ENCODE assay signal across 8 cellular contexts in the genomic region with DNA sequence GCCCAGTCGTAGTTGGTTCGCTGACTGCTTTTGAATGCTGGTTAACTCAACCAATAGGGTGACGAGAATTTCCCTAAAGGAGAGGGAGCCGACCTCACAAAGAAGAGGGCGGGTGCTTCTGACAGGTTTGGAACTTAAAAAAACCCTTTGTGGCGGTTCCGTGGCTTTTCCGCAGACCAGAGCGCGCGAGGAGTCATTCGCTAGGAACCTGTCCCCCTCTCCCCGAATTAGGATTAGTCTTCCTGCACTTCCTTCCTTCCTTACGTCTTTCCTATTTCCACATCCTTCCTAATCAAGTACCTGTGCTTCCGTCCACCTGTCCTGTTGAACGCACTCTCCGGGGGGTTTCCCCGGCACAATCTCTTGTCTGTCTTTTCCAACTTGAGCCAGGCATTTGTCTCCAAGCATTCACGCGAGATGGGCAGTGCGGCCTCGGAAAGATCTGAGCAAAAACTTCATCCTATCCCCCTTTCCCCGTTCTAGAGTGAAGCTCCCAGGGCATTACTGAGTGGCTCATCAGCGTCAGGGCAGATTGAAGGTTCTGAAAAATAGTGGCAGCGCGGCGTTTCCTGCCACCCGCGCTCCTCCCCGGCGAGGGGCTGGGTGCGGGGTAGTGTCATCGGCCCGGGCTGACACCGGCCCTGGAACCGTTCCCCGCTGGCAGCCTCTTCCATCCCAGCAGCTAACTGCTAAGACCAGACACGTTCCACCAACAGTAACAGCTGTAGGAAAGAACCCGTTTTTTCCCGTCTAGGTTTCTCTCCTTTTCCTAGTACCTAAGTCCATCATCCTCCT. TPM values are rescaled to one million over a fixed set of nuclear protein-coding genes. Genes with fewer than 3 reads are reported as not detected.
DNase-seq lines count a peak whose midpoint lies in the region; ATAC-seq and TF ChIP-seq lines count a peak whose summit lies in the region.

No MANE protein-coding gene starts in this region.

- peaks cover 36% of the 10 kb centered on the region for H3K79me2 ChIP-seq in GM23248 (ENCODE audit: insufficient read depth)

- peak overlapping the region; percentile 93 for H3K4me2 ChIP-seq in GM23248 (ENCODE audit: unreplicated experiment)

- in situ Hi-C loops in GM23248 (cut with MboI): no loop called here

- H3K9me3 Mint-ChIP-seq in activated T-helper 2 cell treated with anti-CD3 and anti-CD28 coated beads, Interferon-gamma antibody, Interleukin-2, Interleukin-4, amounts not matched to agents 10 μg/mL and 5 μg/mL and 100 μg/mL, durations not matched to agents 14 hours and 24 hours and 36 hours: no peaks in the 10 kb centered on the region
- no peaks in the 10 kb centered on the region for H3K9me3 Mint-ChIP-seq in natural killer cell

- peak overlapping the region; percentile 79 for H3K27ac ChIP-seq in GM23248

- 1 to 2% methylated on average over 40 of the region's 40 CpGs for WGBS in GM23248 (ENCODE audit: low coverage in 1 of 2, low lambda C conversion rate in 2 of 2, missing lambda C conversion rate in 2 of 2), 2 experiments

- no peaks in the 10 kb centered on the region for H3K9me3 ChIP-seq in GM23248 (ENCODE audit: low read depth)

- no peaks in the 10 kb centered on the region for H3K27me3 ChIP-seq in GM23248 (replicated peaks; ENCODE audit: insufficient read depth)

- H3K36me3 Mint-ChIP-seq in activated T-helper 2 cell treated with anti-CD3 and anti-CD28 coated beads, Interferon-gamma antibody, Interleukin-2, Interleukin-4, amounts not matched to agents 10 μg/mL and 5 μg/mL and 100 μg/mL, durations not matched to agents 14 hours and 24 hours and 36 hours (ENCODE audit: low read depth): peaks cover 9% of the 10 kb centered on the region
- H3K36me3 Mint-ChIP-seq in natural killer cell: no peaks in the 10 kb centered on the region

- peak; percentile 82 to 92 (median 87) for ATAC-seq in natural killer cell

- H3K9ac ChIP-seq in GM23248: peak overlapping the region; percentile 95

- peak overlapping the region; percentile 93 for H3K4me3 Mint-ChIP-seq in activated T-helper 2 cell treated with anti-CD3 and anti-CD28 coated beads, Interferon-gamma antibody, Interleukin-2, Interleukin-4, amounts not matched to agents 10 μg/mL and 5 μg/mL and 100 μg/mL, durations not matched to agents 14 hours and 24 hours and 36 hours (ENCODE audit: low read depth)
- H3K4me3 Mint-ChIP-seq in natural killer cell: peak overlapping the region; percentile 95

- H3K27me3 Mint-ChIP-seq in activated T-helper 2 cell treated with anti-CD3 and anti-CD28 coated beads, Interferon-gamma antibody, Interleukin-2, Interleukin-4, amounts not matched to agents 10 μg/mL and 5 μg/mL and 100 μg/mL, durations not matched to agents 14 hours and 24 hours and 36 hours (ENCODE audit: low read depth): no peaks in the 10 kb centered on the region
- H3K27me3 Mint-ChIP-seq in natural killer cell (ENCODE audit: low read depth in 2 of 2): peaks cover 0 to 3% of the 10 kb centered on the region in 2 donors

- no peaks in the 10 kb centered on the region for H3K9me2 ChIP-seq in GM23248 (ENCODE audit: insufficient read depth)

- H3F3A ChIP-seq in GM23248 (ENCODE audit: insufficient read depth): peaks cover 5% of the 10 kb centered on the region; the same call in 1 of the 2 replicates

- peaks cover 17% of the 10 kb centered on the region for H3K4me1 ChIP-seq in GM23248 (ENCODE audit: insufficient read depth)

- peaks cover 29% of the 10 kb centered on the region for H3K4me1 Mint-ChIP-seq in activated T-helper 2 cell treated with anti-CD3 and anti-CD28 coated beads, Interferon-gamma antibody, Interleukin-2, Interleukin-4, amounts not matched to agents 10 μg/mL and 5 μg/mL and 100 μg/mL, durations not matched to agents 14 hours and 24 hours and 36 hours (ENCODE audit: low read depth)
- peaks cover 36 to 41% of the 10 kb centered on the region in 2 donors for H3K4me1 Mint-ChIP-seq in natural killer cell

- peak overlapping the region; percentile 99 for H3K27ac Mint-ChIP-seq in activated T-helper 2 cell treated with anti-CD3 and anti-CD28 coated beads, Interferon-gamma antibody, Interleukin-2, Interleukin-4, amounts not matched to agents 10 μg/mL and 5 μg/mL and 100 μg/mL, durations not matched to agents 14 hours and 24 hours and 36 hours
- H3K27ac Mint-ChIP-seq in natural killer cell: peak overlapping the region; percentile 92

- peak overlapping the region; percentile 96 for H2AFZ ChIP-seq in GM23248

- peak; percentile 96 for DNase-seq in Daoy (ENCODE audit: low read depth)
- DNase-seq in GM23248: peak; percentile 98
- peak; percentile 97 to 98 for DNase-seq in Kasumi-1 (lab: John Stamatoyannopoulos, UW)
- DNase-seq in RPMI8226: peak; percentile 89
- DNase-seq in activated T-helper 2 cell treated with anti-CD3 and anti-CD28 coated beads, Interferon-gamma antibody, Interleukin-2, Interleukin-4, amounts not matched to agents 10 μg/mL and 5 μg/mL and 100 μg/mL, durations not matched to agents 14 hours and 24 hours and 36 hours (ENCODE audit: low spot score): peak; percentile 79
- peak; percentile 99 for DNase-seq in fibroblast of peridontal ligament (ENCODE audit: extremely low read depth)
- DNase-seq in natural killer cell: peak; percentile 67
- peak; percentile 75 to 92 (median 85) for DNase-seq in stimulated activated naive CD4-positive, alpha-beta T cell (lab: John Stamatoyannopoulos, UW)

- H4K20me1 ChIP-seq in GM23248 (ENCODE audit: insufficient read depth): no peaks in the 10 kb centered on the region

- TF ChIP-seq CTCF in natural killer cell (IDR thresholded peaks at IDR 0.05): no peak

- H3K4me3 ChIP-seq in GM23248: peak overlapping the region; percentile 99

- intact Hi-C loops in activated T-helper 2 cell treated with anti-CD3 and anti-CD28 coated beads, Interferon-gamma antibody, Interleukin-2, Interleukin-4, amounts not matched to agents 10 μg/mL and 5 μg/mL and 100 μg/mL, durations not matched to agents 14 hours and 24 hours and 36 hours (cut with micrococcal nuclease): loop anchor here (1.0 to 10.0 kb wide), 6 partner anchors 80 to 1468 kb away; a partner anchor contains a TSS
- intact Hi-C loops in natural killer cell (cut with micrococcal nuclease): loop anchor here (10.0 kb wide), 1 partner anchor 122 kb away; no protein-coding TSS in a partner anchor

- H3K36me3 ChIP-seq in GM23248 (ENCODE audit: low read depth): no peaks in the 10 kb centered on the region

RNA-seq across cellular contexts. Expression of a gene that starts 1.5 kb away (rescaled TPM):
- total RNA-seq in Daoy (2014; rRNA removed; shearing (Covaris generic)): 22.7 and 61.3 TPM in 2 replicates
- total RNA-seq in GM23248 (2014; rRNA removed; shearing (Covaris generic)): 28.7 and 49.9 TPM in 2 replicates
- 4.4 and 4.9 TPM in 2 replicates for polyA plus RNA-seq in GM23248 (2016; fragmentation: Nextera tagmentation; extraction: Ambion mirVana)
- 21.2 and 22.7 TPM in 2 replicates for total RNA-seq in activated T-helper 2 cell treated with anti-CD3 and anti-CD28 coated beads, Interferon-gamma antibody, Interleukin-2, Interleukin-4, amounts not matched to agents 10 μg/mL and 5 μg/mL and 100 μg/mL, durations not matched to agents 14 hours and 24 hours and 36 hours
- 10 to 100 TPM; 22.9 to 43.9 (median 35.9) TPM for total RNA-seq in natural killer cell

Comparison
In these comparisons a context has a peak if more than half of its experiments do, and no peak if none do; other contexts are left out.
1. Peak in every context shown above with its lines: DNase-seq, ATAC-seq, H3K4me3 ChIP-seq and H3K27ac ChIP-seq.